In genomic region chrX:151726751-151727150, GRCh38 we compare ENCODE assay signal across 11 cellular contexts. TPM values are rescaled to one million over a fixed set of nuclear protein-coding genes. Genes with fewer than 3 reads are reported as not detected.
"Had no signal": no experiment of that assay in that cellular context is flagged by ENCODE, and none has a peak within 500 bp of the region (broad histone marks: within the 10 kb centered on the region; RNA-seq: fewer than 3 reads in every experiment).

No MANE protein-coding gene starts in this region.

- H3K4me1 ChIP-seq: HAP-1 had no signal

- H3K4me3 ChIP-seq: GM23248, HAP-1, K562 had no signal

- H3K9ac ChIP-seq: GM23248 had no signal

- DNase-seq: GM23248, GOT3, H7, HFFc6, IMR-90 had no signal

- H3K27ac ChIP-seq: GM23248 had no signal

- H3K36me3 ChIP-seq: HAP-1 had no signal

- ATAC-seq: HCT116, K562 had no signal

- H3K9me3 ChIP-seq: HAP-1 had no signal

- FAIRE-seq: HTR-8/SVneo, K562 had no signal

RNA-seq across cellular contexts. Expression of gene CNGA2, which starts 7.8 kb away (rescaled TPM):
- total RNA-seq: GM23248, H4, H7, HFFc6, HT-29, IMR-90, K562 had no signal
- polyA plus RNA-seq: GM23248, IMR-90, K562 had no signal

RNA-seq across cellular contexts. Expression of gene FATE1, which starts 10.9 kb away (rescaled TPM):
- total RNA-seq: GM23248, H4, H7, HFFc6, HT-29, IMR-90, K562 had no signal
- polyA plus RNA-seq: GM23248, IMR-90, K562 had no signal

RNA-seq across cellular contexts. Expression of gene PRRG3, which starts 31.5 kb away (rescaled TPM):
- total RNA-seq: GM23248, H4, HFFc6, HT-29, IMR-90, K562 had no signal
- polyA plus RNA-seq: IMR-90, K562 had no signal
